ENCODE assay signal across 10 cellular contexts in the genomic region with DNA sequence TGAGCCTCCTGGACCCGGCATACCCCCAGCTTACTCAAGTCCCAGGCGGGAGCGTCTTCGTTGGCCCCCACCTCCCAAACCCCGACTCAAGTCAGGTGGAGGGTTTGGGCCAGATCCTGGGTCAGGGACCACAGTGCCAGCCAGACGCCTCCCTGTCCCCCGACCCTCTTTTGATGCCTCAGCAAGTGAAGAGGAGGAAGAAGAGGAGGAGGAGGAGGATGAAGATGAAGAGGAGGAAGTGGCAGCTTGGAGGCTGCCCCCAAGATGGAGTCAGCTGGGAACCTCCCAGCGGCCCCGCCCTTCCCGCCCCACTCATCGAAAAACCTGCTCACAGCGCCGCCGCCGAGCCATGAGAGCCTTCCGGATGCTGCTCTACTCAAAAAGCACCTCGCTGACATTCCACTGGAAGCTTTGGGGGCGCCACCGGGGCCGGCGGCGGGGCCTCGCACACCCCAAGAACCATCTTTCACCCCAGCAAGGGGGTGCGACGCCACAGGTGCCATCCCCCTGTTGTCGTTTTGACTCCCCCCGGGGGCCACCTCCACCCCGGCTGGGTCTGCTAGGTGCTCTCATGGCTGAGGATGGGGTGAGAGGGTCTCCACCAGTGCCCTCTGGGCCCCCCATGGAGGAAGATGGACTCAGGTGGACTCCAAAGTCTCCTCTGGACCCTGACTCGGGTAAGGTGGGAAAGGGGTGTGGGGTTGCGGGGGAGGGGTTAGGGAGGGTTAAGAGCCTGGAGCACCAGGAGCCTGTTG. TPM values are rescaled to one million over a fixed set of nuclear protein-coding genes. Genes with fewer than 3 reads are reported as not detected.
DNase-seq lines count a peak whose midpoint lies in the region; ATAC-seq and TF ChIP-seq lines count a peak whose summit lies in the region.
"Had no signal": no experiment of that assay in that cellular context is flagged by ENCODE, and none has a peak within 500 bp of the region (broad histone marks: within the 10 kb centered on the region; RNA-seq: fewer than 3 reads in every experiment).

No MANE protein-coding gene starts in this region.

- peaks cover 19% of the 10 kb centered on the region for H3K36me3 Mint-ChIP-seq in activated T-cell treated with anti-CD3 and anti-CD28 coated beads, Interleukin-2, amount 50 U/mL, for 4 hours (ENCODE audit: insufficient read depth)
- H3K36me3 Mint-ChIP-seq in stimulated activated naive B cell treated with anti-CD40 and anti-IgM and Interleukin-4, amounts not matched to agents 10 μg/mL and 1 μg/mL and 100 μg/mL, for 72 hours, result peaks cover 36 to 48% of the 10 kb centered on the region in 2 donors

- TF ChIP-seq CTCF in WI38 (IDR thresholded peaks at IDR 0.05; ENCODE audit: low read depth, low read length) (no peak), fibroblast of villous mesenchyme (IDR thresholded peaks at IDR 0.05; ENCODE audit: insufficient read depth, low read depth, low read length) (no peak)

- peak overlapping the region; percentile 99 for H3K27ac Mint-ChIP-seq in stimulated activated naive B cell treated with anti-CD40 and anti-IgM and Interleukin-4, amounts not matched to agents 10 μg/mL and 1 μg/mL and 100 μg/mL, for 72 hours

- peaks cover 39% of the 10 kb centered on the region for H3K4me1 Mint-ChIP-seq in activated T-cell treated with anti-CD3 and anti-CD28 coated beads, Interleukin-2, amount 50 U/mL, for 4 hours (ENCODE audit: low read depth)
- peaks cover 38 to 53% of the 10 kb centered on the region in 2 donors for H3K4me1 Mint-ChIP-seq in stimulated activated naive B cell treated with anti-CD40 and anti-IgM and Interleukin-4, amounts not matched to agents 10 μg/mL and 1 μg/mL and 100 μg/mL, for 72 hours

- H3K27me3 Mint-ChIP-seq in activated T-cell treated with anti-CD3 and anti-CD28 coated beads, Interleukin-2, amount 50 U/mL, for 4 hours (ENCODE audit: low read depth), result no peaks in the 10 kb centered on the region
- H3K27me3 Mint-ChIP-seq in stimulated activated naive B cell treated with anti-CD40 and anti-IgM and Interleukin-4, amounts not matched to agents 10 μg/mL and 1 μg/mL and 100 μg/mL, for 72 hours, result no peaks in the 10 kb centered on the region

- H3K4me3 ChIP-seq in WI38 (ENCODE audit: low read depth, low read length), result peak overlapping the region; percentile 79
- peak overlapping the region; percentile 84 for H3K4me3 ChIP-seq in fibroblast of villous mesenchyme (ENCODE audit: low read depth, low read length)

- no peak for ATAC-seq in activated T-cell treated with anti-CD3 and anti-CD28 coated beads, Interleukin-2, amount 50 U/mL, for 4 hours
- no peak for ATAC-seq in stimulated activated naive B cell treated with anti-CD40 and anti-IgM and Interleukin-4, amounts not matched to agents 10 μg/mL and 1 μg/mL and 100 μg/mL, for 72 hours (replicated peaks)
- ATAC-seq in HG03460 (IDR thresholded peaks at IDR 0.05; ENCODE audit: unreplicated experiment), result no peak
- ATAC-seq: foreskin keratinocyte had no signal

- no peak for DNase-seq in activated T-cell treated with anti-CD3 and anti-CD28 coated beads, Interleukin-2, amount 50 U/mL, for 4 hours
- DNase-seq in activated T-cell treated with anti-CD3 and anti-CD28 coated beads, Interleukin-2, amount 50 U/mL, for 48 hours, result no peak
- no peak for DNase-seq in fibroblast of villous mesenchyme (ENCODE audit: low read depth)
- DNase-seq in stimulated activated naive B cell treated with anti-CD40 and anti-IgM and Interleukin-4, amounts not matched to agents 10 μg/mL and 1 μg/mL and 100 μg/mL, for 72 hours, result no peak
- DNase-seq in DMS153 (lab: John Stamatoyannopoulos, UW), result no peak
- DNase-seq in NOMO-1 treated with dmso at 0.1 percent for 144 hours (lab: John Stamatoyannopoulos, UW; ENCODE audit: unreplicated experiment), result no peak
- DNase-seq: foreskin keratinocyte, NCI-H524 treated with DMSO at 0.1 percent for 48 hours had no signal

- H3K4me3 Mint-ChIP-seq in activated T-cell treated with anti-CD3 and anti-CD28 coated beads, Interleukin-2, amount 50 U/mL, for 4 hours, result peak overlapping the region; percentile 96
- peak overlapping the region; percentile 93 to 98 for H3K4me3 Mint-ChIP-seq in stimulated activated naive B cell treated with anti-CD40 and anti-IgM and Interleukin-4, amounts not matched to agents 10 μg/mL and 1 μg/mL and 100 μg/mL, for 72 hours

- no peaks in the 10 kb centered on the region for H3K9me3 Mint-ChIP-seq in activated T-cell treated with anti-CD3 and anti-CD28 coated beads, Interleukin-2, amount 50 U/mL, for 4 hours
- no peaks in the 10 kb centered on the region for H3K9me3 Mint-ChIP-seq in stimulated activated naive B cell treated with anti-CD40 and anti-IgM and Interleukin-4, amounts not matched to agents 10 μg/mL and 1 μg/mL and 100 μg/mL, for 72 hours

RNA-seq across cellular contexts. Expression of a gene that starts 1.6 kb away (rescaled TPM):
- 100 to 1,000 TPM; 138 to 153 (median 146) TPM for total RNA-seq in activated T-cell treated with anti-CD3 and anti-CD28 coated beads, Interleukin-2, amount 50 U/mL, for 4 hours
- total RNA-seq in fibroblast of villous mesenchyme, result 69.9 and 75.1 TPM in 2 replicates

RNA-seq across cellular contexts. Expression of a gene that starts 4.7 kb away (rescaled TPM):
- total RNA-seq in activated T-cell treated with anti-CD3 and anti-CD28 coated beads, Interleukin-2, amount 50 U/mL, for 4 hours, result 1 to 10 TPM in 2 of 3 donors, under 1 TPM in 1; 0.98 to 1.4 (median 1.3) TPM
- 0.43 and 0.64 TPM in 2 replicates for total RNA-seq in fibroblast of villous mesenchyme

RNA-seq across cellular contexts. Expression of a gene that starts 14.4 kb away (rescaled TPM):
- total RNA-seq in activated T-cell treated with anti-CD3 and anti-CD28 coated beads, Interleukin-2, amount 50 U/mL, for 4 hours, result 1 to 10 TPM; 4.6 to 6.5 (median 6.1) TPM
- 11.7 and 14.5 TPM in 2 replicates for total RNA-seq in fibroblast of villous mesenchyme

RNA-seq across cellular contexts. Expression of a gene that starts 16.1 kb away (rescaled TPM):
- 1 to 10 TPM; 4.8 to 5.3 (median 4.9) TPM for total RNA-seq in activated T-cell treated with anti-CD3 and anti-CD28 coated beads, Interleukin-2, amount 50 U/mL, for 4 hours
- total RNA-seq in fibroblast of villous mesenchyme, result 9.1 and 9.7 TPM in 2 replicates

RNA-seq across cellular contexts. Expression of a gene that starts 20.4 kb away (rescaled TPM):
- total RNA-seq in activated T-cell treated with anti-CD3 and anti-CD28 coated beads, Interleukin-2, amount 50 U/mL, for 4 hours, result 100 to 1,000 TPM; 110 to 134 (median 114) TPM
- total RNA-seq in fibroblast of villous mesenchyme, result 70.5 and 101 TPM in 2 replicates
